Comparison of ENCODE assay signal across 8 cellular contexts in the genomic region with DNA sequence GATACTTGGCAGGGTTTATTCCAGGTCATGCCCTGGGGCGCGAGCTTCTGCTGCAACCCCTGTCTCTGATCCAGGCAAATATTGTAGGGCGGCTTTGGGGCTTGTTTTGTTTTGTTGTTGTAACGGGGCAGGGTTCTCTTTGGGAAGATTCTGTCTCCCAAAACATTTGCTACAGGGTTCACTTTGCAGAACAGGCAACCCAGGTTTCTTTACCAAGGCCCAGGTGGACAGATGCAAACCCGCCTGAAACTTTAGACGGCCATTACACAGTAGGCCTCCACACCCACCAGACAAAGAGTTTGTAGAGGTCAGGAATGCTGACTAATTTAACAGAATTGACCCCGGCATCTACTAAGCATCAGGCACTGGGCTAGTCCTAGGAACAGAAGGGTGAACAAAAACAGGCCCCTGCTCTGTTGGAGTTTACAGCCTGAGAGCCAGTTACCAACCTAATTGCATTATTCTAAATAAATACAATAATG. TPM values are rescaled to one million over a fixed set of nuclear protein-coding genes. Genes with fewer than 3 reads are reported as not detected.
DNase-seq lines count a peak whose midpoint lies in the region; ATAC-seq, FAIRE-seq and TF ChIP-seq lines count a peak whose summit lies in the region.

No MANE protein-coding gene starts in this region.

- H3K36me3 Mint-ChIP-seq in progenitor cell of endocrine pancreas (ENCODE audit: insufficient read depth), result no peaks in the 10 kb centered on the region

- no peaks in the 10 kb centered on the region for H3K79me2 ChIP-seq in OCI-LY1 (ENCODE audit: insufficient read depth, low read length)

- peak overlapping the region; percentile 65 for H3K4me3 ChIP-seq in OCI-LY1 (ENCODE audit: low read depth, low read length, poor library complexity, severe bottlenecking)
- peak overlapping the region; percentile 58 for H3K4me3 ChIP-seq in epithelial cell of proximal tubule (ENCODE audit: low read depth, low read length)

- no peaks in the 10 kb centered on the region for H3F3A ChIP-seq in OCI-LY1 (ENCODE audit: insufficient read depth, low read length)

- H3K4me1 ChIP-seq in OCI-LY1 (ENCODE audit: insufficient read depth, low read length, severe bottlenecking), result peaks cover 44% of the 10 kb centered on the region

- peak overlapping the region; percentile 99 for H3K27ac Mint-ChIP-seq in progenitor cell of endocrine pancreas

- peak overlapping the region; percentile 72 for H3K4me2 ChIP-seq in OCI-LY1 (ENCODE audit: low read length)

- peak; percentile 27 for FAIRE-seq in G401.6 (lab: Jason Lieb, UNC)

- no peaks in the 10 kb centered on the region for H3K27me3 ChIP-seq in OCI-LY1 (ENCODE audit: insufficient read depth, low read length)

- DNase-seq in epithelial cell of proximal tubule (ENCODE audit: low read depth), result no peak
- no peak for DNase-seq in progenitor cell of endocrine pancreas (ENCODE audit: low spot score, unreplicated experiment)
- DNase-seq in ecto neural progenitor cell (ENCODE audit: low spot score), result no peak
- no peak for DNase-seq in posterior cingulate gyrus
- DNase-seq in AML-193 (lab: John Stamatoyannopoulos, UW), result no peak

- intact Hi-C loops in posterior cingulate gyrus (cut with DNase I), result loop anchor here (5.0 to 10.0 kb wide), 2 partner anchors 136 to 171 kb away; no protein-coding TSS in a partner anchor

- peak overlapping the region; percentile 78 for H3K4me3 Mint-ChIP-seq in progenitor cell of endocrine pancreas (ENCODE audit: low read depth)

- H2AFZ ChIP-seq in OCI-LY1 (ENCODE audit: low read length), result peak overlapping the region; percentile 15; the same call in 1 of the 2 replicates

- no peaks in the 10 kb centered on the region for H3K9me3 ChIP-seq in OCI-LY1 (ENCODE audit: low read length)

- H3K9ac ChIP-seq in OCI-LY1 (ENCODE audit: low read length), result peak overlapping the region; percentile 60; the same call in 1 of the 2 replicates

- no peaks in the 10 kb centered on the region for H4K20me1 ChIP-seq in OCI-LY1 (ENCODE audit: insufficient read depth, low read length)

- 0 out of 2 replicates have a peak, but pooled peaks cover 3% of the 10 kb centered on the region for H3K36me3 ChIP-seq in OCI-LY1 (ENCODE audit: insufficient read depth, low read length)

- H3K4me1 Mint-ChIP-seq in progenitor cell of endocrine pancreas (ENCODE audit: low read depth), result peaks cover 35% of the 10 kb centered on the region

- H3K9me2 ChIP-seq in OCI-LY1 (ENCODE audit: low read depth, low read length), result no peaks in the 10 kb centered on the region

- no peaks in the 10 kb centered on the region for H3K9me3 Mint-ChIP-seq in progenitor cell of endocrine pancreas (ENCODE audit: low read depth)

- TF ChIP-seq CTCF in OCI-LY1 (IDR thresholded peaks at IDR 0.05; ENCODE audit: low read length) (no peak), epithelial cell of proximal tubule (conservative IDR thresholded peaks at IDR 0.05; ENCODE audit: low read depth, low read length) (no peak), progenitor cell of endocrine pancreas (IDR thresholded peaks at IDR 0.05; ENCODE audit: unreplicated experiment) (no peak)

- ATAC-seq in HG03196 (IDR thresholded peaks at IDR 0.05; ENCODE audit: unreplicated experiment), result no peak

- H3K27ac ChIP-seq in OCI-LY1 (ENCODE audit: low read depth, low read length, poor library complexity, severe bottlenecking), result no peak overlapping the region

- peaks cover 13% of the 10 kb centered on the region for H3K27me3 Mint-ChIP-seq in progenitor cell of endocrine pancreas

RNA-seq across cellular contexts. Expression of gene CDCA7L, which starts 0.6 kb away (rescaled TPM):
- 28.2 and 47.7 TPM in 2 replicates for total RNA-seq in epithelial cell of proximal tubule
- total RNA-seq in progenitor cell of endocrine pancreas, result 42.6 and 53.0 TPM in 2 replicates
